2 cellular contexts compared by ENCODE assay signal in genomic region chr16:28867646-28868045, GRCh38. TPM values are rescaled to one million over a fixed set of nuclear protein-coding genes. Genes with fewer than 3 reads are reported as not detected.
"Had no signal": no experiment of that assay in that cellular context is flagged by ENCODE, and none has a peak within 500 bp of the region (broad histone marks: within the 10 kb centered on the region; RNA-seq: fewer than 3 reads in every experiment).

No MANE protein-coding gene starts in this region.

RNA-seq across cellular contexts. Expression of gene ATP2A1, which starts 10.6 kb away (rescaled TPM):
- total RNA-seq: RPMI7951, SK-MEL-5 had no signal
